ENCODE assay signal across 9 cellular contexts in the genomic region with DNA sequence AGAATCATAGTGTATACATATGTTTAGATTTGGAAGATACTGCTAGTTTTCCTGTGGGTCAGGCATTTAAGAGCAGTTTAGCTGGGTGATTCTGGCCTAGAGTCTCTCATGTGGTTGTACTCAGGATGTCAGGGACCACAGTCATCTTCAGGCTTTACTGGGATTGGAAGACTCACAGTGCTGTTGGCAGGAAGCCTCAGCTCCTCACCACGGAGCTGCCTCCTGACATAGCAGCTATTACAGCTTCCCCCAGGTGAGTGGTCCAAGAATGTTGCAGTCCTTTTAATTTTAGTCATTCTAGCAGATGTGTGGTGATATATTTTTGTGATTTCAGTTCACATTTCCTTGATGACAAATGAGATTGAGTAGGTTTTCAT. TPM values are rescaled to one million over a fixed set of nuclear protein-coding genes. Genes with fewer than 3 reads are reported as not detected.
DNase-seq lines count a peak whose midpoint lies in the region; ATAC-seq and TF ChIP-seq lines count a peak whose summit lies in the region.
"Had no signal": no experiment of that assay in that cellular context is flagged by ENCODE, and none has a peak within 500 bp of the region (broad histone marks: within the 10 kb centered on the region; RNA-seq: fewer than 3 reads in every experiment).

No MANE protein-coding gene starts in this region.

- H3K36me3 ChIP-seq in PC-3 (ENCODE audit: low read depth, low read length) = no peaks in the 10 kb centered on the region
- no peaks in the 10 kb centered on the region for H3K36me3 ChIP-seq in tibial artery
- H3K36me3 ChIP-seq: upper lobe of right lung had no signal

- no peak overlapping the region for H3K4me2 ChIP-seq in PC-3 (ENCODE audit: low read length)

- peaks cover 58% of the 10 kb centered on the region for H3K36me3 Mint-ChIP-seq in stimulated activated effector memory CD8-positive, alpha-beta T cell treated with anti-CD3 and anti-CD28 coated beads, Interleukin-12 subunit alpha, Interleukin-12 subunit beta, amount 100 ng/mL, for 72 hours

- H3K9me3 ChIP-seq in PC-3 (ENCODE audit: low read length) (no peaks in the 10 kb centered on the region), tibial artery (peaks cover 0 to 6% (median 0%) of the 10 kb centered on the region in 3 donors)
- H3K9me3 ChIP-seq: upper lobe of right lung had no signal

- no peaks in the 10 kb centered on the region for H3K9me2 ChIP-seq in PC-3 (replicated peaks; ENCODE audit: low read length)

- peak overlapping the region; percentile 54 for H3K27ac Mint-ChIP-seq in stimulated activated effector memory CD8-positive, alpha-beta T cell treated with anti-CD3 and anti-CD28 coated beads, Interleukin-12 subunit alpha, Interleukin-12 subunit beta, amount 100 ng/mL, for 72 hours

- no peaks in the 10 kb centered on the region for H4K20me1 ChIP-seq in PC-3 (ENCODE audit: low read length)

- H3K79me2 ChIP-seq in PC-3 (ENCODE audit: low read length) = no peaks in the 10 kb centered on the region

- peak overlapping the region; percentile 23 for H3K4me3 Mint-ChIP-seq in stimulated activated effector memory CD8-positive, alpha-beta T cell treated with anti-CD3 and anti-CD28 coated beads, Interleukin-12 subunit alpha, Interleukin-12 subunit beta, amount 100 ng/mL, for 72 hours

- CTCF ChIA-PET in PC-3 (lab: Charles Lee) = no interaction called here

- no peak overlapping the region for H3K4me3 ChIP-seq in PC-3 (ENCODE audit: low read length)
- H3K4me3 ChIP-seq in cardiac fibroblast (replicated peaks in 1 of 2; ENCODE audit: low read depth in 2 of 2, low read length in 2 of 2) = no peak overlapping the region
- no peak overlapping the region for H3K4me3 ChIP-seq in tibial artery
- H3K4me3 ChIP-seq: upper lobe of right lung had no signal

- peak; percentile 72 for DNase-seq in activated effector memory CD4-positive, alpha-beta T cell treated with anti-CD3 and anti-CD28 coated beads, Interleukin-2, amount 50 U/mL, for 16 hours
- DNase-seq in activated effector memory CD4-positive, alpha-beta T cell treated with Interleukin-2 at 50 U/mL for 16 hours = no peak
- DNase-seq in PC-3 = peak; percentile 39
- DNase-seq in cardiac fibroblast (ENCODE audit: low read depth in 2 of 2) = peak; percentile 37 to 70
- DNase-seq in stimulated activated effector memory CD8-positive, alpha-beta T cell treated with anti-CD3 and anti-CD28 coated beads, Interleukin-12 subunit alpha, Interleukin-12 subunit beta, amount 100 ng/mL, for 72 hours (ENCODE audit: low spot score in 2 of 2) = no peak
- DNase-seq in tibial artery = no peak
- DNase-seq in stimulated activated CD4-positive, alpha-beta T cell treated with anti-CD3 and anti-CD28 coated beads, Interleukin-4, amount 100 ng/mL, for 24 hours = no peak
- DNase-seq in NCI-H510A (lab: John Stamatoyannopoulos, UW) = no peak
- DNase-seq: upper lobe of right lung had no signal

- no TSS peak for BruUV-seq in PC-3 (replicated peaks; lab: Mats Ljungman, UMichigan)

- no peak overlapping the region for H3K9ac ChIP-seq in PC-3 (ENCODE audit: low read length)

- H2AFZ ChIP-seq in PC-3 (ENCODE audit: low read length) = no peak overlapping the region

- H3K4me1 ChIP-seq in PC-3 (ENCODE audit: insufficient read depth, low read length) (no peaks in the 10 kb centered on the region), tibial artery (no peaks in the 10 kb centered on the region)

- TF ChIP-seq CTCF in PC-3 (conservative IDR thresholded peaks at IDR 0.05; ENCODE audit: low read depth, low read length) = no peak
- no peak for TF ChIP-seq CTCF in cardiac fibroblast (IDR thresholded peaks at IDR 0.05; ENCODE audit: low read depth, low read length)
- no peak for TF ChIP-seq CTCF in tibial artery (IDR thresholded peaks at IDR 0.05)

- POLR2A ChIA-PET in PC-3 (lab: Charles Lee; ENCODE audit: unreplicated experiment) = no interaction called here

- peaks cover 3% of the 10 kb centered on the region for H3K9me3 Mint-ChIP-seq in stimulated activated effector memory CD8-positive, alpha-beta T cell treated with anti-CD3 and anti-CD28 coated beads, Interleukin-12 subunit alpha, Interleukin-12 subunit beta, amount 100 ng/mL, for 72 hours

- intact Hi-C loops in PC-3 (cut with micrococcal nuclease) (no loop called here), tibial artery (cut with DNase I; ENCODE audit: low total_unique reads) (no loop called here)

- H3K27me3 ChIP-seq in PC-3 (ENCODE audit: low read length) (no peaks in the 10 kb centered on the region), tibial artery (no peaks in the 10 kb centered on the region)
- H3K27me3 ChIP-seq: upper lobe of right lung had no signal

- peak; percentile 37 for ATAC-seq in PC-3
- peak; percentile 86 for ATAC-seq in stimulated activated effector memory CD8-positive, alpha-beta T cell treated with anti-CD3 and anti-CD28 coated beads, Interleukin-12 subunit alpha, Interleukin-12 subunit beta, amount 100 ng/mL, for 72 hours
- ATAC-seq: upper lobe of right lung had no signal

- H3F3A ChIP-seq in PC-3 (ENCODE audit: low read length, unreplicated experiment) = no peaks in the 10 kb centered on the region

- peaks cover 90% of the 10 kb centered on the region for H3K4me1 Mint-ChIP-seq in stimulated activated effector memory CD8-positive, alpha-beta T cell treated with anti-CD3 and anti-CD28 coated beads, Interleukin-12 subunit alpha, Interleukin-12 subunit beta, amount 100 ng/mL, for 72 hours

- H3K27ac ChIP-seq in PC-3 (ENCODE audit: low read length) (no peak overlapping the region), tibial artery (no peak overlapping the region)
- H3K27ac ChIP-seq: upper lobe of right lung had no signal

RNA-seq across cellular contexts. Expression of a gene that starts 16.9 kb away (rescaled TPM):
- not detected in 2 replicates for total RNA-seq in PC-3 (2014; rRNA removed)

RNA-seq across cellular contexts. Expression of a gene that starts 32.1 kb away (rescaled TPM):
- total RNA-seq in PC-3 (2014; rRNA removed) = not detected in 2 replicates

Comparison
In these comparisons a context has a peak if more than half of its experiments do, and no peak if none do; other contexts are left out.
1. DNase-seq: peak in activated effector memory CD4-positive, alpha-beta T cell treated with anti-CD3 and anti-CD28 coated beads, Interleukin-2, amount 50 U/mL, for 16 hours (single experiment), PC-3 (single experiment) and cardiac fibroblast (2 of 2); none in activated effector memory CD4-positive, alpha-beta T cell treated with Interleukin-2 at 50 U/mL for 16 hours (single experiment), stimulated activated effector memory CD8-positive, alpha-beta T cell treated with anti-CD3 and anti-CD28 coated beads, Interleukin-12 subunit alpha, Interleukin-12 subunit beta, amount 100 ng/mL, for 72 hours (0 of 2), tibial artery (0 of 2), stimulated activated CD4-positive, alpha-beta T cell treated with anti-CD3 and anti-CD28 coated beads, Interleukin-4, amount 100 ng/mL, for 24 hours (single experiment) and NCI-H510A (single experiment).